Comparison of ENCODE assay signal across 8 cellular contexts in the genomic region with DNA sequence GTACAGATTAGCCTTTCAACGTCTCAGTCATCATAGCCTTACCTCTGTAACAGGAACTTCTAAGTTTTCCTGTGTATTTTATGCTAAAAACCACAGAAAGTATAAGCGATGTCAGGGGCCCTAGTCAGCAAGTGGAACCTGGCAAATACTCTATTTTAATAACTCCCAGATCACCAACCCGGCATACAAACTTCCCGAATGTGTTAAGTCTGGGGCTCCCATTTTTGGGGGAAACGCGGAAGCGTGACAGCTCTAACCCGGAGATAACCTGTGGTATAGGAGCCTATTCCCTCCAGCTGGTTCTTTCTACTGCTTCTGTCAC. TPM values are rescaled to one million over a fixed set of nuclear protein-coding genes. Genes with fewer than 3 reads are reported as not detected.
DNase-seq lines count a peak whose midpoint lies in the region; ATAC-seq and TF ChIP-seq lines count a peak whose summit lies in the region.

No MANE protein-coding gene starts in this region.

- H3K36me3 Mint-ChIP-seq in HFFc6 (ENCODE audit: low read depth) (peaks cover 30% of the 10 kb centered on the region), brain (peaks cover 35% of the 10 kb centered on the region)

- H3K4me1 Mint-ChIP-seq in HFFc6 (ENCODE audit: low read depth) (peaks cover 24% of the 10 kb centered on the region), brain (peaks cover 20% of the 10 kb centered on the region)

- no peak for ATAC-seq in mucosa of descending colon

- no peaks in the 10 kb centered on the region for H3K9me3 ChIP-seq in mucosa of descending colon

- H3K9me3 Mint-ChIP-seq in HFFc6 (no peaks in the 10 kb centered on the region), brain (no peaks in the 10 kb centered on the region)

- DNase-seq in A172 (ENCODE audit: low spot score) = peak; percentile 13
- no peak for DNase-seq in HFFc6
- no peak for DNase-seq in mucosa of descending colon
- DNase-seq in stimulated activated CD4-positive, alpha-beta T cell treated with anti-CD3 and anti-CD28 coated beads, Interleukin-2, amount 100 ng/mL, for 24 hours = no peak
- DNase-seq in NAMALWA (ENCODE audit: low spot score) = no peak
- no peak for DNase-seq in iPS-NIHi11 (ENCODE audit: low spot score)
- no peak for DNase-seq in NCI-H1436 treated with DMSO at 0.1 percent for 48 hours (lab: John Stamatoyannopoulos, UW)

- H3K27me3 Mint-ChIP-seq in HFFc6 (ENCODE audit: insufficient read depth) (no peaks in the 10 kb centered on the region; the same call in 1 of the 2 replicates), brain (peaks cover 26% of the 10 kb centered on the region)

- intact Hi-C loops in mucosa of descending colon (cut with DNase I, micrococcal nuclease) = no loop called here

- peaks cover 5% of the 10 kb centered on the region for H3K36me3 ChIP-seq in mucosa of descending colon (ENCODE audit: low read depth)

- peak overlapping the region; percentile 90 for H3K27ac Mint-ChIP-seq in HFFc6
- H3K27ac Mint-ChIP-seq in brain = peak overlapping the region; percentile 81 to 98 (median 90)

- no peak for TF ChIP-seq CTCF in HFFc6 (IDR thresholded peaks at IDR 0.05)
- no peak for TF ChIP-seq CTCF in brain (conservative IDR thresholded peaks at IDR 0.05)
- no peak for TF ChIP-seq CTCF in mucosa of descending colon (IDR thresholded peaks at IDR 0.05)

- H3K4me3 Mint-ChIP-seq in HFFc6 (peak overlapping the region; percentile 93), brain (peak overlapping the region; percentile 90 to 99 (median 94))

- H3K4me3 ChIP-seq in mucosa of descending colon = peak overlapping the region; percentile 90

- peaks cover 10% of the 10 kb centered on the region for H3K4me1 ChIP-seq in mucosa of descending colon (ENCODE audit: low read depth)

RNA-seq across cellular contexts. Expression of gene NIFK, which starts 0.6 kb away (rescaled TPM):
- total RNA-seq in A172 (2014; rRNA removed; shearing (Covaris generic)) = 83.4 and 147 TPM in 2 replicates
- 10 to 100 TPM; 67.2 to 82.4 (median 73.3) TPM for total RNA-seq in HFFc6 (2021; fragmentation: NEBNext Ultra II Directional; extraction: Animal tissue kit (Norgen Biotek cat#: 25700))
- 14.6 TPM for polyA plus RNA-seq in brain (ENCODE audit: insufficient read depth, low read depth, low replicate concordance)
- total RNA-seq in mucosa of descending colon = 10 to 100 TPM; 28.5 to 37.4 (median 31.2) TPM

RNA-seq across cellular contexts. Expression of gene TSN, which starts 19.4 kb away (rescaled TPM):
- 114 and 144 TPM in 2 replicates for total RNA-seq in A172 (2014; rRNA removed; shearing (Covaris generic))
- 10 to 100 TPM; 74.8 to 91.2 (median 83.2) TPM for total RNA-seq in HFFc6 (2021; fragmentation: NEBNext Ultra II Directional; extraction: Animal tissue kit (Norgen Biotek cat#: 25700))
- polyA plus RNA-seq in brain (ENCODE audit: insufficient read depth, low read depth, low replicate concordance) = 67.6 TPM
- 10 to 100 TPM; 45.9 to 52.4 (median 47.3) TPM for total RNA-seq in mucosa of descending colon
